23 cellular contexts compared by ENCODE assay signal in the genomic region with DNA sequence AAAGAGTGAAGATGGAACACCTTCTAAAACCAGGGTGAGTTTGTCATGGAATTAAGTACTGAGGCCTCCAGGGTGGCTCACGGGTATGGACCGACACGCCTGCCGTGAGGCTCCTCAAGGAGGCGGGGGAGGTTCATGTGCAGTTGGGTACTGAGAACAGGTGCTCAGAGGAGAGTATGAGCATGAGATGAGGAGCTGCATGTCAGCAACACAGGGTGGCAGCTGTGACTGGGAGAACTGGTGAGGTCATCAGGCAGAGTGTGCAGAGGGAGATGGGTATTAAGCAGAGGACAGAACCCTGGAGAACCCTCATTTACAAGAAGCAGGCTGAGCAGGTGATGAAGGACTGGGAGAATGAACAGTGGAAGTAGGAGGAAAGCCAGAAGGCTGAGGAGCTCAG.
"Had no signal": no experiment of that assay in that cellular context is flagged by ENCODE, and none has a peak within 500 bp of the region (broad histone marks: within the 10 kb centered on the region; RNA-seq: fewer than 3 reads in every experiment).

No MANE protein-coding gene starts in this region.

- H3K9me3 ChIP-seq: colonic mucosa, esophagus squamous epithelium, gastroesophageal sphincter, pancreas, psoas muscle, suprapubic skin, thyroid gland had no signal

- H3K27ac ChIP-seq: colonic mucosa, esophagus squamous epithelium, gastroesophageal sphincter, pancreas, psoas muscle, skin epidermis, suprapubic skin, thyroid gland had no signal

- H3K4me3 ChIP-seq: colonic mucosa, esophagus squamous epithelium, gastroesophageal sphincter, pancreas, psoas muscle, skin epidermis, suprapubic skin, thyroid gland had no signal

- H3K36me3 Mint-ChIP-seq: naive thymus-derived CD8-positive, alpha-beta T cell; type B pancreatic cell had no signal

- H3K4me1 ChIP-seq: colonic mucosa, esophagus squamous epithelium, gastroesophageal sphincter, pancreas, psoas muscle, suprapubic skin, thyroid gland had no signal

- H3K9me3 Mint-ChIP-seq: type B pancreatic cell had no signal

- ATAC-seq: gastroesophageal sphincter; left lobe of liver; naive thymus-derived CD8-positive, alpha-beta T cell; pancreas; psoas muscle; sciatic nerve had no signal

- DNase-seq: colonic mucosa; dermis blood vessel endothelial cell; esophagus squamous epithelium; foreskin fibroblast; glutamatergic neuron; islet precursor cell; mammary epithelial cell; naive thymus-derived CD8-positive, alpha-beta T cell; occipital lobe; pancreas; psoas muscle; retina; stimulated activated CD4-positive, alpha-beta T cell treated with anti-CD3 and anti-CD28 coated beads, Interleukin-2, amount 100 ng/mL, for 24 hours; stimulated activated CD4-positive, alpha-beta T cell treated with anti-CD3 and anti-CD28 coated beads, Interleukin-4, amount 100 ng/mL, for 4 hours; stimulated activated naive CD4-positive, alpha-beta T cell; thyroid gland had no signal

- FAIRE-seq: pancreas, urothelium cell line had no signal

- H3K36me3 ChIP-seq: colonic mucosa, esophagus squamous epithelium, gastroesophageal sphincter, pancreas, suprapubic skin, thyroid gland had no signal

- H3K4me3 Mint-ChIP-seq: naive thymus-derived CD8-positive, alpha-beta T cell; type B pancreatic cell had no signal

- H3K27me3 ChIP-seq: colonic mucosa, gastroesophageal sphincter, pancreas, thyroid gland had no signal

- H3K27ac Mint-ChIP-seq: naive thymus-derived CD8-positive, alpha-beta T cell; type B pancreatic cell had no signal
